In genomic region chr4:105474110-105474518, GRCh38 we compare ENCODE assay signal across 8 cellular contexts. TPM values are rescaled to one million over a fixed set of nuclear protein-coding genes. Genes with fewer than 3 reads are reported as not detected.
DNase-seq lines count a peak whose midpoint lies in the region; ATAC-seq and TF ChIP-seq lines count a peak whose summit lies in the region.

No MANE protein-coding gene starts in this region.

- H3K27ac ChIP-seq in left lung: peak overlapping the region; percentile 99

- H3K36me3 ChIP-seq in left lung: no peaks in the 10 kb centered on the region

- H3K36me3 Mint-ChIP-seq in chondrocyte (ENCODE audit: low read depth): no peaks in the 10 kb centered on the region

- peaks cover 38% of the 10 kb centered on the region for H3K4me1 Mint-ChIP-seq in chondrocyte (ENCODE audit: low read depth)

- H3K4me3 ChIP-seq in NB4 (ENCODE audit: low read depth, low read length) (peak overlapping the region; percentile 34), left lung (peak overlapping the region; percentile 83 to 86)

- intact Hi-C loops in left lung (cut with DNase I): no loop called here

- H3K4me1 ChIP-seq in left lung: peaks cover 13 to 44% of the 10 kb centered on the region in 2 donors

- peak overlapping the region; percentile 99 for H3K27ac Mint-ChIP-seq in chondrocyte (ENCODE audit: unreplicated experiment)

- ATAC-seq in GM19455 (IDR thresholded peaks at IDR 0.05; ENCODE audit: unreplicated experiment) (peak; percentile 1), left lung (no peak)

- no peaks in the 10 kb centered on the region for H3K27me3 Mint-ChIP-seq in chondrocyte (ENCODE audit: low read depth)

- no peaks in the 10 kb centered on the region for H3K9me3 ChIP-seq in left lung

- peak; percentile 75 for TF ChIP-seq CTCF in NB4 (IDR thresholded peaks at IDR 0.05; ENCODE audit: low read depth, low read length)
- peak; percentile 92 for TF ChIP-seq CTCF in chondrocyte (IDR thresholded peaks at IDR 0.05)
- peak; percentile 79 to 93 for TF ChIP-seq CTCF in left lung (IDR thresholded peaks at IDR 0.05)

- H3K27me3 ChIP-seq in left lung: no peaks in the 10 kb centered on the region

- no peak for TF ChIP-seq POLR2A in NB4 (IDR thresholded peaks at IDR 0.05; ENCODE audit: extremely low read depth, insufficient read length)

- peak overlapping the region; percentile 99 for H3K4me3 Mint-ChIP-seq in chondrocyte (ENCODE audit: unreplicated experiment)

- H3K9me3 Mint-ChIP-seq in chondrocyte (ENCODE audit: low read depth): no peaks in the 10 kb centered on the region

- DNase-seq in D341Med (ENCODE audit: low spot score): peak; percentile 96
- DNase-seq in NB4 (ENCODE audit: low read depth): no peak
- DNase-seq in chondrocyte (ENCODE audit: low spot score): peak; percentile 92
- peak; percentile 90 to 98 for DNase-seq in left lung
- peak; percentile 70 for DNase-seq in stromal cell of bone marrow (ENCODE audit: low read depth)
- no peak for DNase-seq in NCI-H187 treated with DMSO at 0.1 percent for 48 hours (lab: John Stamatoyannopoulos, UW)
- DNase-seq in COLO829 (ENCODE audit: low spot score): no peak

RNA-seq across cellular contexts. Expression of gene PPA2, which starts 0.3 kb away (rescaled TPM):
- total RNA-seq in chondrocyte: 58.6 to 67.9 TPM (median 61.9 TPM) in 3 replicates
- total RNA-seq in left lung: 10 to 100 TPM; 75.3 to 76.9 TPM

Comparison
In these comparisons a context has a peak if more than half of its experiments do, and no peak if none do; other contexts are left out.
1. DNase-seq: peak in D341Med (single experiment), chondrocyte (single experiment), left lung (2 of 2) and stromal cell of bone marrow (single experiment); none in NB4 (single experiment), NCI-H187 treated with DMSO at 0.1 percent for 48 hours (single experiment) and COLO829 (single experiment).
2. Peak in every context shown above with its lines, with median percentiles within 50 percentile points of each other: CTCF ChIP-seq.